ENCODE assay signal across 10 cellular contexts in the genomic region with DNA sequence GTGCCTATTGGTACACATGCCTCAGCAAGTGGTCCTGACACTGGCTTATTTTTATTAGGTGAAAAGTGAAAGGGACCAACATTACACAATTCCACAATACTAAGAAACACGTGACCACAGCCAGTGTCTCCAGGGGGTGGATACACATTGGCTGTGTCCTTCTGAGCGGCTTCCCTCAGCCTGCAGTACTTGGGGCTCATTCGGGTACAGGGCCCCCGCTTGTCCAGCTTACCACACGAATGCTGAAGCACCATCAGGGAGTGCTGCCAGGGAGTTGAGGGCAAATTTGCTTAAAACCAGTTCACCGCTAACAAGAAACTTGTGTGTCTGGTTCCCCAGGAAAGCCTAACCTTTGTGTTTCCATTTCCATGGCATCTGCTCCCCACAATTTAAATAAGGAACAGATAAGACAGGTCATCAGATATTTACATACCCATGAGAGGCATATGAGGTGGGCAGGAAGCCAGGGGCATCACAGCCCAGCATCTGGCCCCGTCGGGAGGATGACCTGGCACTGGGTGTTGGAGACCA. TPM values are rescaled to one million over a fixed set of nuclear protein-coding genes. Genes with fewer than 3 reads are reported as not detected.
DNase-seq lines count a peak whose midpoint lies in the region; ATAC-seq and TF ChIP-seq lines count a peak whose summit lies in the region.
"Had no signal": no experiment of that assay in that cellular context is flagged by ENCODE, and none has a peak within 500 bp of the region (broad histone marks: within the 10 kb centered on the region; RNA-seq: fewer than 3 reads in every experiment).

No MANE protein-coding gene starts in this region.

- no peak overlapping the region for H3K4me2 ChIP-seq in mammary epithelial cell (ENCODE audit: insufficient read depth, low read depth, low read length)

- BruUV-seq in MCF 10A (replicated peaks; lab: Mats Ljungman, UMichigan) (no TSS peak), mammary epithelial cell (replicated peaks; lab: Mats Ljungman, UMichigan) (no TSS peak), Caco-2 (replicated peaks; lab: Mats Ljungman, UMichigan) (no TSS peak)

- in situ Hi-C loops in mammary epithelial cell (cut with MboI; ENCODE audit: low sequenced_read_pairs in 2 of 2) = no loop called here

- H3K4me1 Mint-ChIP-seq in MCF 10A (ENCODE audit: insufficient read depth, unreplicated experiment) (peaks cover 10% of the 10 kb centered on the region), Caco-2 (ENCODE audit: low read depth, unreplicated experiment) (no peaks in the 10 kb centered on the region)

- H3K9me3 ChIP-seq in mammary epithelial cell (replicated peaks; ENCODE audit: insufficient read depth, low read length) (no peaks in the 10 kb centered on the region), upper lobe of right lung (no peaks in the 10 kb centered on the region), Caco-2 (no peaks in the 10 kb centered on the region)

- dilution Hi-C loops in mammary epithelial cell (cut with HindIII; ENCODE audit: low sequenced_read_pairs) = no loop called here

- intact Hi-C loops in MCF 10A (cut with micrococcal nuclease) = no loop called here
- intact Hi-C loops in mammary epithelial cell (cut with micrococcal nuclease) = no loop called here
- intact Hi-C loops in upper lobe of right lung (cut with DNase I) = no loop called here
- intact Hi-C loops in Caco-2 (cut with micrococcal nuclease; ENCODE audit: unreplicated experiment) = no loop called here

- ATAC-seq in upper lobe of right lung (peak; percentile 79), GM18505 (IDR thresholded peaks at IDR 0.05; ENCODE audit: unreplicated experiment) (no peak)

- TF ChIP-seq CTCF in MCF 10A (IDR thresholded peaks at IDR 0.05; ENCODE audit: unreplicated experiment) = no peak
- no peak for TF ChIP-seq CTCF in mammary epithelial cell (conservative IDR thresholded peaks at IDR 0.05 in 1 of 2, IDR thresholded peaks at IDR 0.05 in 1 of 2; ENCODE audit: extremely low read depth in 1 of 2, insufficient read depth in 1 of 2, low read depth in 1 of 2, low read length in 2 of 2)
- no peak for TF ChIP-seq CTCF in RWPE1 (conservative IDR thresholded peaks at IDR 0.05; ENCODE audit: low read depth)
- TF ChIP-seq CTCF in foreskin fibroblast (IDR thresholded peaks at IDR 0.05; ENCODE audit: low read depth, low read length) = no peak
- TF ChIP-seq CTCF in upper lobe of right lung (IDR thresholded peaks at IDR 0.05) = no peak
- TF ChIP-seq CTCF in Caco-2 (IDR thresholded peaks at IDR 0.05; ENCODE audit: insufficient read depth in 1 of 2, low read depth in 1 of 2, low read length in 1 of 2, severe bottlenecking in 1 of 2, unreplicated experiment in 1 of 2) = no peak

- H3K36me3 Mint-ChIP-seq in MCF 10A (ENCODE audit: insufficient read depth, unreplicated experiment) (no peaks in the 10 kb centered on the region), Caco-2 (ENCODE audit: insufficient read depth, unreplicated experiment) (no peaks in the 10 kb centered on the region)

- no peak overlapping the region for H3K27ac Mint-ChIP-seq in MCF 10A (ENCODE audit: low read depth, unreplicated experiment)
- no peak overlapping the region for H3K27ac Mint-ChIP-seq in Caco-2 (ENCODE audit: unreplicated experiment)

- no peaks in the 10 kb centered on the region for H3K79me2 ChIP-seq in mammary epithelial cell (ENCODE audit: insufficient read depth, low read length)

- peaks cover 15% of the 10 kb centered on the region for H3K4me1 ChIP-seq in mammary epithelial cell (ENCODE audit: insufficient read depth, low read length)
- H3K4me1 ChIP-seq in upper lobe of right lung = peaks cover 36% of the 10 kb centered on the region
- peaks cover 5% of the 10 kb centered on the region; the same call in 1 of the 2 replicates for H3K4me1 ChIP-seq in Caco-2

- peak; percentile 55 for DNase-seq in MCF 10A (ENCODE audit: unreplicated experiment)
- DNase-seq in mammary epithelial cell = no peak
- no peak for DNase-seq in RWPE1 (ENCODE audit: low spot score)
- peak; percentile 76 to 86 for DNase-seq in foreskin fibroblast
- peak; percentile 71 for DNase-seq in upper lobe of right lung
- DNase-seq in Caco-2 = no peak
- DNase-seq in retina = no peak
- DNase-seq: NCI-H2029 had no signal

- H3K27me3 Mint-ChIP-seq in MCF 10A (ENCODE audit: insufficient read depth, unreplicated experiment) = no peaks in the 10 kb centered on the region
- H3K27me3 Mint-ChIP-seq in Caco-2 (ENCODE audit: insufficient read depth, unreplicated experiment) = no peaks in the 10 kb centered on the region

- H3K27me3 ChIP-seq in mammary epithelial cell (ENCODE audit: insufficient read depth, low read length) (no peaks in the 10 kb centered on the region), upper lobe of right lung (no peaks in the 10 kb centered on the region), Caco-2 (replicated peaks; ENCODE audit: control insufficient read depth, insufficient read depth, low read length) (no peaks in the 10 kb centered on the region)
- H3K27me3 ChIP-seq: cardiac muscle cell had no signal

- TF ChIP-seq POLR2A in GM18505 (IDR thresholded peaks at IDR 0.05; ENCODE audit: borderline replicate concordance, extremely low read depth, insufficient read depth, insufficient read length) = no peak

- no peak overlapping the region for H2AFZ ChIP-seq in mammary epithelial cell (ENCODE audit: low read depth, low read length)

- no peaks in the 10 kb centered on the region for H3K36me3 ChIP-seq in mammary epithelial cell (ENCODE audit: insufficient read depth, low read length)
- no peaks in the 10 kb centered on the region for H3K36me3 ChIP-seq in upper lobe of right lung
- H3K36me3 ChIP-seq in Caco-2 (ENCODE audit: control insufficient read depth, insufficient read depth, low read length) = no peaks in the 10 kb centered on the region
- H3K36me3 ChIP-seq: cardiac muscle cell had no signal

- H3K9me3 Mint-ChIP-seq in MCF 10A (ENCODE audit: unreplicated experiment) (no peaks in the 10 kb centered on the region), Caco-2 (ENCODE audit: unreplicated experiment) (no peaks in the 10 kb centered on the region)

- H3K4me3 ChIP-seq in mammary epithelial cell (replicated peaks in 1 of 3; ENCODE audit: insufficient read depth in 1 of 3, low read depth in 2 of 3, low read length in 3 of 3) (no peak overlapping the region), foreskin fibroblast (ENCODE audit: low read depth in 1 of 2, low read length in 2 of 2) (no peak overlapping the region), upper lobe of right lung (no peak overlapping the region), Caco-2 (ENCODE audit: low read depth, low read length) (no peak overlapping the region)
- H3K4me3 ChIP-seq: cardiac muscle cell had no signal

- H3K9ac ChIP-seq in mammary epithelial cell (ENCODE audit: insufficient read depth, low read length) = no peak overlapping the region

- no peaks in the 10 kb centered on the region for H4K20me1 ChIP-seq in mammary epithelial cell (ENCODE audit: insufficient read depth, low read length)

- H3K4me3 Mint-ChIP-seq in MCF 10A (ENCODE audit: unreplicated experiment) (no peak overlapping the region), Caco-2 (ENCODE audit: unreplicated experiment) (no peak overlapping the region)

- POLR2A ChIA-PET in MCF 10A (lab: Yijun Ruan, JAX) (interaction anchor here (1.1 kb wide), 1 partner anchor 33 kb away, joined by 3 read pairs; no protein-coding TSS in a partner anchor), RWPE1 (lab: Yijun Ruan, JAX; ENCODE audit: low non-redundant PET) (no interaction called here), Caco-2 (lab: Charles Lee) (no interaction called here)

- 54% methylated on average over 8 of the region's 8 CpGs for WGBS in mammary epithelial cell (ENCODE audit: low coverage, missing lambda C conversion rate)

- H3K27ac ChIP-seq in mammary epithelial cell (ENCODE audit: insufficient read depth, low read depth, low read length) = no peak overlapping the region
- H3K27ac ChIP-seq in RWPE1 = peak overlapping the region; percentile 38
- H3K27ac ChIP-seq in upper lobe of right lung = peak overlapping the region; percentile 55
- H3K27ac ChIP-seq: cardiac muscle cell had no signal

- CTCF ChIA-PET in MCF 10A (lab: Yijun Ruan, JAX) = interaction anchor here (0.6 kb wide), 1 partner anchor 22 kb away, joined by 3 read pairs; no protein-coding TSS in a partner anchor
- CTCF ChIA-PET in mammary epithelial cell (lab: Charles Lee; ENCODE audit: low non-redundant PET) = no interaction called here
- CTCF ChIA-PET in RWPE1 (lab: Yijun Ruan, JAX) = interaction anchor here (0.6 kb wide), 1 partner anchor 1207 kb away, joined by 5 read pairs; no protein-coding TSS in a partner anchor
- CTCF ChIA-PET in Caco-2 (lab: Charles Lee) = no interaction called here

RNA-seq across cellular contexts. Expression of gene PBX4, which starts 23.3 kb away (rescaled TPM):
- total RNA-seq in MCF 10A (2022) (0.30 TPM in 1 of 2 replicates, not detected in the other), mammary epithelial cell (1 to 10 TPM; 1.2 to 5.2 TPM), upper lobe of right lung (3.4 TPM), Caco-2 (2022) (3.5 and 3.6 TPM in 2 replicates)
- polyA plus RNA-seq in mammary epithelial cell = 2.2 TPM
- 2.3 TPM for polyA minus RNA-seq in mammary epithelial cell

RNA-seq across cellular contexts. Expression of gene LPAR2, which starts 32.8 kb away (rescaled TPM):
- 15.5 and 17.4 TPM in 2 replicates for total RNA-seq in MCF 10A (2022)
- total RNA-seq in mammary epithelial cell = 10 to 100 TPM; 20.2 to 27.9 TPM
- 18.6 TPM for polyA plus RNA-seq in mammary epithelial cell
- 9.4 TPM for polyA minus RNA-seq in mammary epithelial cell
- total RNA-seq in upper lobe of right lung = 23.5 TPM
- total RNA-seq in Caco-2 (2022) = 29.3 and 31.3 TPM in 2 replicates

RNA-seq across cellular contexts. Expression of gene GMIP, which starts 48.2 kb away (rescaled TPM):
- total RNA-seq in MCF 10A (2022) (9.1 and 10.1 TPM in 2 replicates), mammary epithelial cell (10 to 100 TPM in 1 of 2 donors, 1 to 10 TPM in 1; 6.5 to 18.3 TPM), upper lobe of right lung (37.3 TPM), Caco-2 (2022) (8.6 and 10.4 TPM in 2 replicates)
- 3.3 TPM for polyA plus RNA-seq in mammary epithelial cell
- polyA minus RNA-seq in mammary epithelial cell = 4.4 TPM

RNA-seq across cellular contexts. Expression of gene CILP2, which starts 57.2 kb away (rescaled TPM):
- 0.12 and 0.29 TPM in 2 replicates for total RNA-seq in MCF 10A (2022)
- 1 to 10 TPM in 1 of 2 donors, under 1 TPM in 1; 0.67 to 1.1 TPM for total RNA-seq in mammary epithelial cell
- polyA plus RNA-seq in mammary epithelial cell = 0.12 TPM
- polyA minus RNA-seq in mammary epithelial cell = 0.36 TPM
- total RNA-seq in upper lobe of right lung = 0.41 TPM
- 1.1 and 1.3 TPM in 2 replicates for total RNA-seq in Caco-2 (2022)

Comparison
In these comparisons a context has a peak if more than half of its experiments do, and no peak if none do; other contexts are left out.
1. DNase-seq: peak in MCF 10A (single experiment), foreskin fibroblast (2 of 2) and upper lobe of right lung (single experiment); none in mammary epithelial cell (single experiment), RWPE1 (single experiment), Caco-2 (0 of 2) and retina (single experiment).
2. CTCF ChIA-PET loops: an anchor here in MCF 10A (0.6 kb wide) and RWPE1 (0.6 kb wide); none called in mammary epithelial cell and Caco-2.